ENCODE assay signal across 12 cellular contexts in the genomic region with DNA sequence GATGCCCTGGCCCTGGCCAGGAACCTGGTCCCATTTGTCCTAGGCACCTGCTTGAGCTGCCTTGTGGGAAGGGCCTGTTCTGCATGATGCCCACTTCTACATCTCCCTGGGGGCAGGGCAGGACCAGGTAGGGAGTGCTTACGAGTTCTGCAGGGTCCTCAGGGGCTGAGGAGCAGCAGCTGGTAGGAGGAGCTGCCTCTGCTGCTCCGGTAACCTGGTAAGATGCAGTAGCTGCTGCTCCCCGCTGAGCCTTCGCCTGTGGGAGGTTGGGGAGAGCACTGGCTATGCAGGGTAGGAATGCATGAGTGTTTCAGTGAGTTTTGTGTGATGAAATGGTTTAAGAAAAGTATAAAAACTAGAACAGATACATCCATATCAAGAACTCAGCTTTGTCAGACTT. TPM values are rescaled to one million over a fixed set of nuclear protein-coding genes. Genes with fewer than 3 reads are reported as not detected.
DNase-seq lines count a peak whose midpoint lies in the region; ATAC-seq and TF ChIP-seq lines count a peak whose summit lies in the region.
"Had no signal": no experiment of that assay in that cellular context is flagged by ENCODE, and none has a peak within 500 bp of the region (broad histone marks: within the 10 kb centered on the region; RNA-seq: fewer than 3 reads in every experiment).

No MANE protein-coding gene starts in this region.

- intact Hi-C loops in A673 (cut with micrococcal nuclease; ENCODE audit: unreplicated experiment): no loop called here

- CTCF ChIA-PET in CD8-positive, alpha-beta memory T cell (lab: Charles Lee): no interaction called here
- CTCF ChIA-PET in A673 (lab: Charles Lee): no interaction called here

- peak overlapping the region; percentile 62 to 91 (median 74) for H3K27ac Mint-ChIP-seq in CD8-positive, alpha-beta memory T cell
- peak overlapping the region; percentile 71 to 91 for H3K27ac Mint-ChIP-seq in natural killer cell treated with Interleukin-12 subunit alpha and Interleukin-12 subunit beta and Interleukin-15 and Interleukin-18, amount 100 ng/mL, for 72 hours

- no peak for DNase-seq in CD8-positive, alpha-beta memory T cell
- DNase-seq in NCI-H1436 (lab: John Stamatoyannopoulos, UW): peak; percentile 80
- no peak for DNase-seq in natural killer cell treated with Interleukin-12 subunit alpha and Interleukin-12 subunit beta and Interleukin-15 and Interleukin-18, amount 100 ng/mL, for 72 hours (ENCODE audit: low spot score)
- DNase-seq in islet precursor cell: no peak
- no peak for DNase-seq in NCI-H2081 (lab: John Stamatoyannopoulos, UW)
- no peak for DNase-seq in A673 (ENCODE audit: low spot score)
- DNase-seq: cortex of kidney, KG1, NCI-H2081 treated with DMSO at 0.1 percent for 48 hours had no signal

- H3K36me3 Mint-ChIP-seq in CD8-positive, alpha-beta memory T cell: peaks cover 0 to 42% (median 11%) of the 10 kb centered on the region in 3 donors
- H3K36me3 Mint-ChIP-seq in natural killer cell treated with Interleukin-12 subunit alpha and Interleukin-12 subunit beta and Interleukin-15 and Interleukin-18, amount 100 ng/mL, for 72 hours: no peaks in the 10 kb centered on the region
- H3K36me3 Mint-ChIP-seq: activated naive CD4-positive, alpha-beta T cell treated with anti-CD3 and anti-CD28 coated beads, Interleukin-2, amount 50 U/mL, for 72 hours had no signal

- no peaks in the 10 kb centered on the region for H3K27me3 Mint-ChIP-seq in CD8-positive, alpha-beta memory T cell
- no peaks in the 10 kb centered on the region for H3K27me3 Mint-ChIP-seq in natural killer cell treated with Interleukin-12 subunit alpha and Interleukin-12 subunit beta and Interleukin-15 and Interleukin-18, amount 100 ng/mL, for 72 hours

- H3K4me1 ChIP-seq in CD8-positive, alpha-beta memory T cell (ENCODE audit: insufficient read depth, low read length): peaks cover 93% of the 10 kb centered on the region
- H3K4me1 ChIP-seq in A673 (ENCODE audit: insufficient read depth, low read length, poor library complexity, severe bottlenecking): no peaks in the 10 kb centered on the region

- ATAC-seq in natural killer cell treated with Interleukin-12 subunit alpha and Interleukin-12 subunit beta and Interleukin-15 and Interleukin-18, amount 100 ng/mL, for 72 hours: no peak
- ATAC-seq: sciatic nerve had no signal

- H3K4me1 Mint-ChIP-seq in CD8-positive, alpha-beta memory T cell: peaks cover 60 to 84% (median 70%) of the 10 kb centered on the region in 3 donors
- H3K4me1 Mint-ChIP-seq in natural killer cell treated with Interleukin-12 subunit alpha and Interleukin-12 subunit beta and Interleukin-15 and Interleukin-18, amount 100 ng/mL, for 72 hours (ENCODE audit: low read depth in 2 of 2): peaks cover 47 to 53% of the 10 kb centered on the region in 2 donors

- POLR2A ChIA-PET in CD8-positive, alpha-beta memory T cell (lab: Charles Lee): interaction anchor here (0.6 to 1.2 kb wide), 3 partner anchors 13 to 1466 kb away, joined by 3 to 4 read pairs (median 3); a partner anchor contains a TSS
- POLR2A ChIA-PET in A673 (lab: Charles Lee; ENCODE audit: low non-redundant PET): no interaction called here

- no peak overlapping the region for H3K4me3 ChIP-seq in CD8-positive, alpha-beta memory T cell (ENCODE audit: low read length)
- H3K4me3 ChIP-seq in A673 (ENCODE audit: low read depth, low read length, poor library complexity, severe bottlenecking): no peak overlapping the region

- BruUV-seq in A673 (replicated peaks; lab: Mats Ljungman, UMichigan): no TSS peak

- no peaks in the 10 kb centered on the region for H3K9me3 Mint-ChIP-seq in CD8-positive, alpha-beta memory T cell
- no peaks in the 10 kb centered on the region for H3K9me3 Mint-ChIP-seq in natural killer cell treated with Interleukin-12 subunit alpha and Interleukin-12 subunit beta and Interleukin-15 and Interleukin-18, amount 100 ng/mL, for 72 hours
- H3K9me3 Mint-ChIP-seq: activated naive CD4-positive, alpha-beta T cell treated with anti-CD3 and anti-CD28 coated beads, Interleukin-2, amount 50 U/mL, for 72 hours had no signal

- H3K36me3 ChIP-seq in CD8-positive, alpha-beta memory T cell (ENCODE audit: insufficient read depth, low read length): peaks cover 23% of the 10 kb centered on the region
- no peaks in the 10 kb centered on the region for H3K36me3 ChIP-seq in A673 (ENCODE audit: insufficient read depth, low read length, poor library complexity, severe bottlenecking)

- no peak overlapping the region for H3K27ac ChIP-seq in CD8-positive, alpha-beta memory T cell (ENCODE audit: low read depth, low read length)
- H3K27ac ChIP-seq in cingulate gyrus (ENCODE audit: low read depth, low read length): peak overlapping the region; percentile 62
- H3K27ac ChIP-seq in A673 (ENCODE audit: low read depth, low read length, poor library complexity, severe bottlenecking): no peak overlapping the region

- H3K27me3 ChIP-seq in CD8-positive, alpha-beta memory T cell (ENCODE audit: insufficient read depth, low read length, poor library complexity, severe bottlenecking): no peaks in the 10 kb centered on the region
- no peaks in the 10 kb centered on the region for H3K27me3 ChIP-seq in A673 (replicated peaks; ENCODE audit: insufficient read depth, low read depth, low read length, poor library complexity)

- H3K4me3 Mint-ChIP-seq in CD8-positive, alpha-beta memory T cell: peak overlapping the region in 1 of 7 donors; percentile 41
- no peak overlapping the region for H3K4me3 Mint-ChIP-seq in natural killer cell treated with Interleukin-12 subunit alpha and Interleukin-12 subunit beta and Interleukin-15 and Interleukin-18, amount 100 ng/mL, for 72 hours

- H3K9me3 ChIP-seq in CD8-positive, alpha-beta memory T cell (ENCODE audit: low read length): no peaks in the 10 kb centered on the region
- H3K9me3 ChIP-seq in A673 (ENCODE audit: low read depth, low read length, poor library complexity, severe bottlenecking): no peaks in the 10 kb centered on the region

- TF ChIP-seq CTCF in A673 (conservative IDR thresholded peaks at IDR 0.05; ENCODE audit: low read depth, low read length): no peak

RNA-seq across cellular contexts. Expression of a gene that starts 13.6 kb away (rescaled TPM):
- total RNA-seq in CD8-positive, alpha-beta memory T cell: 10 to 100 TPM; 27.3 to 27.6 TPM
- 42.7 TPM for polyA plus RNA-seq in CD8-positive, alpha-beta memory T cell
- total RNA-seq in natural killer cell treated with Interleukin-12 subunit alpha and Interleukin-12 subunit beta and Interleukin-15 and Interleukin-18, amount 100 ng/mL, for 72 hours: 10 to 100 TPM; 25.6 to 28.2 TPM
- 53.6 and 56.8 TPM in 2 replicates for total RNA-seq in A673 (2021)

RNA-seq across cellular contexts. Expression of a gene that starts 13.8 kb away (rescaled TPM):
- 10 to 100 TPM in 1 of 2 experiments, 1 to 10 TPM in 1; 8.9 to 10.4 TPM for total RNA-seq in CD8-positive, alpha-beta memory T cell
- 8.8 TPM for polyA plus RNA-seq in CD8-positive, alpha-beta memory T cell
- 10 to 100 TPM in 1 of 2 donors, 1 to 10 TPM in 1; 6.7 to 19.9 TPM for total RNA-seq in natural killer cell treated with Interleukin-12 subunit alpha and Interleukin-12 subunit beta and Interleukin-15 and Interleukin-18, amount 100 ng/mL, for 72 hours
- total RNA-seq in A673 (2021): 17.9 and 20.1 TPM in 2 replicates

RNA-seq across cellular contexts. Expression of a gene that starts 25.2 kb away (rescaled TPM):
- total RNA-seq in CD8-positive, alpha-beta memory T cell: under 1 TPM in 1 of 2 experiments, not detected in 1; 0.20 TPM
- 0.64 TPM for polyA plus RNA-seq in CD8-positive, alpha-beta memory T cell
- total RNA-seq in natural killer cell treated with Interleukin-12 subunit alpha and Interleukin-12 subunit beta and Interleukin-15 and Interleukin-18, amount 100 ng/mL, for 72 hours: 1 to 10 TPM in 1 of 2 donors, under 1 TPM in 1; 0.24 to 1.1 TPM
- 6.3 and 8.0 TPM in 2 replicates for total RNA-seq in A673 (2021)

RNA-seq across cellular contexts. Expression of a gene that starts 51.8 kb away (rescaled TPM):
- 10 to 100 TPM; 15.3 to 17.1 TPM for total RNA-seq in CD8-positive, alpha-beta memory T cell
- 6.8 TPM for polyA plus RNA-seq in CD8-positive, alpha-beta memory T cell
- total RNA-seq in natural killer cell treated with Interleukin-12 subunit alpha and Interleukin-12 subunit beta and Interleukin-15 and Interleukin-18, amount 100 ng/mL, for 72 hours: 10 to 100 TPM in 1 of 2 donors, 1 to 10 TPM in 1; 8.7 to 11.5 TPM
- 20.6 and 23.2 TPM in 2 replicates for total RNA-seq in A673 (2021)

RNA-seq across cellular contexts. Expression of a gene that starts 51.9 kb away (rescaled TPM):
- 100 to 1,000 TPM; 144 to 150 TPM for total RNA-seq in CD8-positive, alpha-beta memory T cell
- 41.3 TPM for polyA plus RNA-seq in CD8-positive, alpha-beta memory T cell
- 100 to 1,000 TPM; 103 to 143 TPM for total RNA-seq in natural killer cell treated with Interleukin-12 subunit alpha and Interleukin-12 subunit beta and Interleukin-15 and Interleukin-18, amount 100 ng/mL, for 72 hours
- 147 and 170 TPM in 2 replicates for total RNA-seq in A673 (2021)
